18 cellular contexts compared by ENCODE assay signal in the genomic region with DNA sequence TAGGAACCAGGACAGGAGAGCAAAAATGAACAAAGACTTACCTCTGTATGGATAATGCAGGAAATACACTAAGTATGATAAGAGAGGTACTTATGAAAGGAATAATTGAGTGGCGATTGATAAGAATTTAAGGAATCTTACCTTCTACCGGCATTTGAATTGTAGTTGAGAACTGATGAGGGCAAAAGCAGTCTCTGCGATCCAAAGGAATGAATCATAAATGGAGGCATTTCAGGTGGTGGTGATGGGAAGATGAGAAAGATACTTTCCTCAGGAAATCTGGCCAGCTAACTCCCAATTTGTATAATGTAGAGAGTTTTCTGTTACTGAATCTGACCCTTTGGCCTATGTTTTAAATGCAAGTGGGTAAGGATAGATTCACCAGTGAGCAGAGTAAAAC.
DNase-seq lines count a peak whose midpoint lies in the region; ATAC-seq, FAIRE-seq and TF ChIP-seq lines count a peak whose summit lies in the region.
"Had no signal": no experiment of that assay in that cellular context is flagged by ENCODE, and none has a peak within 500 bp of the region (broad histone marks: within the 10 kb centered on the region; RNA-seq: fewer than 3 reads in every experiment).

No MANE protein-coding gene starts in this region.

- no peaks in the 10 kb centered on the region for H3K4me1 Mint-ChIP-seq in GM23338
- H3K4me1 Mint-ChIP-seq: B cell had no signal

- H4K12ac ChIP-seq in trophoblast cell (ENCODE audit: low read depth, low read length), result no peak overlapping the region

- no peaks in the 10 kb centered on the region for H3K36me3 Mint-ChIP-seq in GM23338 (ENCODE audit: low read depth)
- H3K36me3 Mint-ChIP-seq: CD8-positive, alpha-beta T cell had no signal

- no peaks in the 10 kb centered on the region for H3K4me1 ChIP-seq in GM23338 (ENCODE audit: insufficient read depth)
- no peaks in the 10 kb centered on the region for H3K4me1 ChIP-seq in trophoblast cell (ENCODE audit: control insufficient read depth in 1 of 2, insufficient read depth in 2 of 2, low read length in 2 of 2)

- no peaks in the 10 kb centered on the region for H3K79me1 ChIP-seq in trophoblast cell (ENCODE audit: low read length)

- no peak overlapping the region for H2BK5ac ChIP-seq in trophoblast cell (ENCODE audit: low read depth, low read length, poor library complexity)

- no peak overlapping the region for H3K4ac ChIP-seq in trophoblast cell (ENCODE audit: low read depth, low read length)

- H2BK12ac ChIP-seq in trophoblast cell (ENCODE audit: low read length), result no peak overlapping the region

- no peak overlapping the region for H4K91ac ChIP-seq in trophoblast cell (ENCODE audit: low read depth, low read length)

- H3K36me3 ChIP-seq in GM23338 (ENCODE audit: insufficient read depth) (no peaks in the 10 kb centered on the region), bronchial epithelial cell (ENCODE audit: control insufficient read depth, insufficient read depth, low read length) (no peaks in the 10 kb centered on the region), trophoblast cell (ENCODE audit: control insufficient read depth in 1 of 2, insufficient read depth in 2 of 2, low read length in 2 of 2) (no peaks in the 10 kb centered on the region)
- H3K36me3 ChIP-seq: BLaER1 treated with 17β-estradiol and CSF1 and Interleukin-3, amounts not matched to agents 10 nM and 100 nM had no signal

- H3K27ac ChIP-seq in GM23338 (ENCODE audit: low read depth), result no peak overlapping the region
- H3K27ac ChIP-seq in trophoblast cell (ENCODE audit: low read depth, low read length), result no peak overlapping the region
- H3K27ac ChIP-seq: BLaER1 treated with 17β-estradiol and CSF1 and Interleukin-3, amounts not matched to agents 10 nM and 100 nM had no signal

- H3K9ac ChIP-seq in trophoblast cell (ENCODE audit: low read length), result no peak overlapping the region
- H3K9ac ChIP-seq: BLaER1 treated with 17β-estradiol and CSF1 and Interleukin-3, amounts not matched to agents 10 nM and 100 nM had no signal

- H3K27me3 ChIP-seq in GM23338 (ENCODE audit: insufficient read depth), result no peaks in the 10 kb centered on the region
- H3K27me3 ChIP-seq in bronchial epithelial cell (ENCODE audit: control insufficient read depth, insufficient read depth, low read length), result no peaks in the 10 kb centered on the region
- H3K27me3 ChIP-seq in trophoblast cell (ENCODE audit: insufficient read depth, low read length), result no peaks in the 10 kb centered on the region
- H3K27me3 ChIP-seq: BLaER1 treated with 17β-estradiol and CSF1 and Interleukin-3, amounts not matched to agents 10 nM and 100 nM had no signal

- no peaks in the 10 kb centered on the region for H3K9me3 ChIP-seq in trophoblast cell (ENCODE audit: insufficient read depth, low read depth, low read length)

- no peak overlapping the region for H2BK120ac ChIP-seq in trophoblast cell (ENCODE audit: insufficient read depth, low read length, poor library complexity)

- H3K9me2 ChIP-seq in GM23338 (ENCODE audit: insufficient read depth), result no peaks in the 10 kb centered on the region

- H2AK5ac ChIP-seq in trophoblast cell (ENCODE audit: low read length), result no peak overlapping the region

- DNase-seq in GM23338 (ENCODE audit: low spot score) (no peak), NCI-H226 (peak; percentile 46), bronchial epithelial cell (ENCODE audit: low read depth) (peak; percentile 35), trophoblast cell (peak; percentile 47 to 91), HuH-7.5 (ENCODE audit: low spot score) (no peak), kidney glomerular epithelial cell (lab: John Stamatoyannopoulos, UW) (no peak), NCI-H526 (lab: John Stamatoyannopoulos, UW) (no peak)
- DNase-seq: 8988T; Calu3; CD8-positive, alpha-beta T cell; DMS79 treated with DMSO at 0.1 percent for 48 hours; GF-D8; GOT3; H7; IMR-90 had no signal

- H3K18ac ChIP-seq in trophoblast cell (ENCODE audit: low read length), result no peak overlapping the region

- no peaks in the 10 kb centered on the region for H3K27me3 Mint-ChIP-seq in GM23338 (ENCODE audit: insufficient read depth, low read depth, poor library complexity)
- H3K27me3 Mint-ChIP-seq: B cell had no signal

- no peaks in the 10 kb centered on the region for H3K79me2 ChIP-seq in GM23338 (replicated peaks; ENCODE audit: insufficient read depth)
- H3K79me2 ChIP-seq in trophoblast cell (ENCODE audit: control insufficient read depth, insufficient read depth, low read length, poor library complexity), result no peaks in the 10 kb centered on the region

- no CpG with 5 or more reads among the region's 3 CpGs for WGBS in trophoblast cell (ENCODE audit: extremely low coverage, insufficient coverage, insufficient read length)

- no peaks in the 10 kb centered on the region for H3F3A ChIP-seq in GM23338 (replicated peaks; ENCODE audit: low read depth)

- H2AFZ ChIP-seq in GM23338 (0 out of 2 replicates have a peak overlapping the region, but pooled peaks have one; percentile 52), trophoblast cell (ENCODE audit: insufficient read depth, low read length, poor library complexity) (no peak overlapping the region)

- TF ChIP-seq CTCF in GM23338 (conservative IDR thresholded peaks at IDR 0.05; ENCODE audit: low read depth in 2 of 2) (no peak), bronchial epithelial cell (IDR thresholded peaks at IDR 0.05; ENCODE audit: insufficient read depth, low read length, severe bottlenecking) (no peak)

- ATAC-seq in GM23338 (no peak), HG03196 (IDR thresholded peaks at IDR 0.05; ENCODE audit: unreplicated experiment) (no peak)
- ATAC-seq: CD8-positive, alpha-beta T cell had no signal

- H3K4me2 ChIP-seq in GM23338 (no peak overlapping the region), trophoblast cell (ENCODE audit: low read length) (no peak overlapping the region)
- H3K4me2 ChIP-seq: BLaER1 treated with 17β-estradiol and CSF1 and Interleukin-3, amounts not matched to agents 10 nM and 100 nM had no signal

- FAIRE-seq in bronchial epithelial cell (lab: Jason Lieb, UNC), result no peak

- no peak overlapping the region for H3K4me3 Mint-ChIP-seq in GM23338
- H3K4me3 Mint-ChIP-seq: B cell; CD8-positive, alpha-beta T cell had no signal

- no peaks in the 10 kb centered on the region for H4K20me1 ChIP-seq in GM23338 (replicated peaks; ENCODE audit: insufficient read depth)
- H4K20me1 ChIP-seq: BLaER1 treated with 17β-estradiol and CSF1 and Interleukin-3, amounts not matched to agents 10 nM and 100 nM had no signal

- no peak overlapping the region for H3K14ac ChIP-seq in trophoblast cell (ENCODE audit: low read length)

- H3K4me3 ChIP-seq in GM23338 (no peak overlapping the region), bronchial epithelial cell (ENCODE audit: low read depth, low read length) (no peak overlapping the region), trophoblast cell (ENCODE audit: low read depth, low read length) (no peak overlapping the region)
- H3K4me3 ChIP-seq: BLaER1 treated with 17β-estradiol and CSF1 and Interleukin-3, amounts not matched to agents 10 nM and 100 nM had no signal

- H3K9me3 Mint-ChIP-seq in GM23338, result no peaks in the 10 kb centered on the region

- H3K23ac ChIP-seq in trophoblast cell (ENCODE audit: low read length), result no peak overlapping the region

- no peak overlapping the region for H4K8ac ChIP-seq in trophoblast cell (ENCODE audit: low read depth, low read length)

- no peak overlapping the region for H3K27ac Mint-ChIP-seq in GM23338
- H3K27ac Mint-ChIP-seq: B cell; CD8-positive, alpha-beta T cell had no signal

TF ChIP-seq in GM23338, 12 proteins besides CTCF, POLR2A, EP300 and RAD21 (continues in another document):
- TF ChIP-seq ZNF331 (CRISPR knock-in tag; IDR thresholded peaks at IDR 0.05; ENCODE audit: low read depth), result no peak
- TF ChIP-seq STAT1 (IDR thresholded peaks at IDR 0.05; ENCODE audit: unreplicated experiment), result no peak
- no peak for TF ChIP-seq POLR2AphosphoS5 (IDR thresholded peaks at IDR 0.05; ENCODE audit: low read depth)
- TF ChIP-seq NANOG (IDR thresholded peaks at IDR 0.05; ENCODE audit: borderline replicate concordance), result no peak
- no peak for TF ChIP-seq CREB1 (CRISPR knock-in tag; IDR thresholded peaks at IDR 0.05; ENCODE audit: low read depth)
- TF ChIP-seq JUNB (IDR thresholded peaks at IDR 0.05; ENCODE audit: unreplicated experiment), result no peak

Comparison
In these comparisons a context has a peak if more than half of its experiments do, and no peak if none do; other contexts are left out.
1. DNase-seq: peak in NCI-H226 (single experiment), bronchial epithelial cell (single experiment) and trophoblast cell (2 of 2); none in GM23338 (single experiment), HuH-7.5 (single experiment), kidney glomerular epithelial cell (single experiment) and NCI-H526 (0 of 2).